20 cellular contexts compared by ENCODE assay signal in genomic region chr7:121498816-121499215, GRCh38.
"Had no signal": no experiment of that assay in that cellular context is flagged by ENCODE, and none has a peak within 500 bp of the region (broad histone marks: within the 10 kb centered on the region; RNA-seq: fewer than 3 reads in every experiment).

No MANE protein-coding gene starts in this region.

- DNase-seq: KBM-7, MV-4-11, NCI-H1048, NCI-H1105, NCI-H1417, NCI-H1436 treated with DMSO at 0.1 percent for 48 hours, NCI-H1694, NCI-H187 treated with DMSO at 0.1 percent for 48 hours, NCI-H2029 treated with DMSO at 0.1 percent for 48 hours, NCI-H2171 treated with DMSO at 0.1 percent for 48 hours, NCI-H2227 treated with DMSO at 0.1 percent for 48 hours, NCI-H446, NCI-H510A, NCI-H524 treated with DMSO at 0.1 percent for 48 hours, NCI-H69, NCI-H774, RPMI8226, SHP77, SK-N-SH had no signal

- FAIRE-seq: RCC 7860 had no signal

- H3K9me3 ChIP-seq: SK-N-SH had no signal

- H3K4me2 ChIP-seq: SK-N-SH had no signal

- H3K9ac ChIP-seq: SK-N-SH had no signal
